ENCODE assay signal across 24 cellular contexts in genomic region chr16:55012793-55013192, GRCh38.
DNase-seq lines count a peak whose midpoint lies in the region; ATAC-seq and TF ChIP-seq lines count a peak whose summit lies in the region.
"Had no signal": no experiment of that assay in that cellular context is flagged by ENCODE, and none has a peak within 500 bp of the region (broad histone marks: within the 10 kb centered on the region; RNA-seq: fewer than 3 reads in every experiment).

No MANE protein-coding gene starts in this region.

- intact Hi-C loops in activated CD4-positive, alpha-beta T cell treated with anti-CD3 and anti-CD28 coated beads for 36 hours (cut with DNase I, micrococcal nuclease): no loop called here

- CTCF ChIA-PET in activated CD4-positive, alpha-beta T cell treated with anti-CD3 and anti-CD28 coated beads, Interleukin-2, amount 10 ng/mL, durations not matched to agents 7 days and 5 days (lab: Charles Lee): no interaction called here
- CTCF ChIA-PET in activated CD4-positive, alpha-beta T cell treated with anti-CD3 and anti-CD28 coated beads for 36 hours (lab: Charles Lee): no interaction called here

- no peak overlapping the region for H3K4me3 ChIP-seq in coronary artery
- H3K4me3 ChIP-seq: A549, GM12878 had no signal

- H3K4me3 Mint-ChIP-seq in activated CD4-positive, alpha-beta T cell treated with anti-CD3 and anti-CD28 coated beads, Interleukin-2, amount 10 ng/mL, durations not matched to agents 7 days and 5 days: no peak overlapping the region
- H3K4me3 Mint-ChIP-seq in activated CD4-positive, alpha-beta T cell treated with anti-CD3 and anti-CD28 coated beads for 36 hours: no peak overlapping the region
- no peak overlapping the region for H3K4me3 Mint-ChIP-seq in osteocyte (ENCODE audit: unreplicated experiment)
- H3K4me3 Mint-ChIP-seq: CD14-positive monocyte; CD4-positive, alpha-beta memory T cell; CD4-positive, CD25-positive, alpha-beta regulatory T cell; CD8-positive, alpha-beta memory T cell had no signal

- POLR2A ChIA-PET in activated CD4-positive, alpha-beta T cell treated with anti-CD3 and anti-CD28 coated beads, Interleukin-2, amount 10 ng/mL, durations not matched to agents 7 days and 5 days (lab: Charles Lee): no interaction called here
- POLR2A ChIA-PET in activated CD4-positive, alpha-beta T cell treated with anti-CD3 and anti-CD28 coated beads for 36 hours (lab: Charles Lee): no interaction called here

- no peak overlapping the region for H3K27ac ChIP-seq in coronary artery
- H3K27ac ChIP-seq: 22Rv1, A549 had no signal

- no peaks in the 10 kb centered on the region for H3K4me1 Mint-ChIP-seq in activated CD4-positive, alpha-beta T cell treated with anti-CD3 and anti-CD28 coated beads, Interleukin-2, amount 10 ng/mL, durations not matched to agents 7 days and 5 days
- no peaks in the 10 kb centered on the region for H3K4me1 Mint-ChIP-seq in activated CD4-positive, alpha-beta T cell treated with anti-CD3 and anti-CD28 coated beads for 36 hours
- H3K4me1 Mint-ChIP-seq in osteocyte (ENCODE audit: unreplicated experiment): no peaks in the 10 kb centered on the region
- H3K4me1 Mint-ChIP-seq: CD4-positive, alpha-beta memory T cell; CD4-positive, CD25-positive, alpha-beta regulatory T cell; CD8-positive, alpha-beta memory T cell had no signal

- no peak for DNase-seq in activated CD4-positive, alpha-beta T cell treated with anti-CD3 and anti-CD28 coated beads, Interleukin-2, amount 10 ng/mL, durations not matched to agents 7 days and 5 days
- DNase-seq in activated CD4-positive, alpha-beta T cell treated with anti-CD3 and anti-CD28 coated beads for 36 hours: no peak
- DNase-seq in coronary artery (ENCODE audit: low spot score) (peak; percentile 29), osteocyte (ENCODE audit: extremely low spot score, unreplicated experiment) (peak; percentile 53), Ammon's horn (ENCODE audit: low spot score) (no peak), SW480 (ENCODE audit: low spot score) (no peak)
- DNase-seq: AML-193; BE2C; C1 segment of cervical spinal cord; CD4-positive, alpha-beta memory T cell; CD4-positive, CD25-positive, alpha-beta regulatory T cell; CD8-positive, alpha-beta memory T cell; COR-L47; DMS 273 treated with DMSO at 0.1 percent for 48 hours; DMS153; DMS53; DMS79; DND-41; EL had no signal

- H3K36me3 Mint-ChIP-seq in activated CD4-positive, alpha-beta T cell treated with anti-CD3 and anti-CD28 coated beads, Interleukin-2, amount 10 ng/mL, durations not matched to agents 7 days and 5 days (ENCODE audit: low read depth): no peaks in the 10 kb centered on the region
- H3K36me3 Mint-ChIP-seq in activated CD4-positive, alpha-beta T cell treated with anti-CD3 and anti-CD28 coated beads for 36 hours (ENCODE audit: low read depth): no peaks in the 10 kb centered on the region
- no peaks in the 10 kb centered on the region for H3K36me3 Mint-ChIP-seq in osteocyte (ENCODE audit: unreplicated experiment)
- H3K36me3 Mint-ChIP-seq: CD14-positive monocyte; CD4-positive, alpha-beta memory T cell; CD4-positive, CD25-positive, alpha-beta regulatory T cell; CD8-positive, alpha-beta memory T cell had no signal

- no peaks in the 10 kb centered on the region for H3K27me3 Mint-ChIP-seq in activated CD4-positive, alpha-beta T cell treated with anti-CD3 and anti-CD28 coated beads, Interleukin-2, amount 10 ng/mL, durations not matched to agents 7 days and 5 days
- no peaks in the 10 kb centered on the region for H3K27me3 Mint-ChIP-seq in activated CD4-positive, alpha-beta T cell treated with anti-CD3 and anti-CD28 coated beads for 36 hours
- no peaks in the 10 kb centered on the region for H3K27me3 Mint-ChIP-seq in osteocyte (ENCODE audit: unreplicated experiment)

- H3K9me3 Mint-ChIP-seq in activated CD4-positive, alpha-beta T cell treated with anti-CD3 and anti-CD28 coated beads, Interleukin-2, amount 10 ng/mL, durations not matched to agents 7 days and 5 days: no peaks in the 10 kb centered on the region
- no peaks in the 10 kb centered on the region for H3K9me3 Mint-ChIP-seq in activated CD4-positive, alpha-beta T cell treated with anti-CD3 and anti-CD28 coated beads for 36 hours (ENCODE audit: low read depth)
- no peaks in the 10 kb centered on the region for H3K9me3 Mint-ChIP-seq in osteocyte (ENCODE audit: unreplicated experiment)
- H3K9me3 Mint-ChIP-seq: CD4-positive, alpha-beta memory T cell had no signal

- peak overlapping the region; percentile 46 for H3K27ac Mint-ChIP-seq in activated CD4-positive, alpha-beta T cell treated with anti-CD3 and anti-CD28 coated beads, Interleukin-2, amount 10 ng/mL, durations not matched to agents 7 days and 5 days
- no peak overlapping the region for H3K27ac Mint-ChIP-seq in activated CD4-positive, alpha-beta T cell treated with anti-CD3 and anti-CD28 coated beads for 36 hours
- no peak overlapping the region for H3K27ac Mint-ChIP-seq in osteocyte (ENCODE audit: unreplicated experiment)
- H3K27ac Mint-ChIP-seq: CD14-positive monocyte; CD4-positive, alpha-beta memory T cell; CD4-positive, CD25-positive, alpha-beta regulatory T cell; CD8-positive, alpha-beta memory T cell had no signal

- TF ChIP-seq CTCF in coronary artery (IDR thresholded peaks at IDR 0.05): no peak
- no peak for TF ChIP-seq CTCF in osteocyte (IDR thresholded peaks at IDR 0.05)

- no peak for ATAC-seq in activated CD4-positive, alpha-beta T cell treated with anti-CD3 and anti-CD28 coated beads for 36 hours
- no peak for ATAC-seq in GM18873 (IDR thresholded peaks at IDR 0.05; ENCODE audit: low FRiP score, unreplicated experiment)
- ATAC-seq: A549, GM12878 had no signal

Comparison
In these comparisons a context has a peak if more than half of its experiments do, and no peak if none do; other contexts are left out.
1. DNase-seq: peak in coronary artery (single experiment) and osteocyte (single experiment); none in activated CD4-positive, alpha-beta T cell treated with anti-CD3 and anti-CD28 coated beads, Interleukin-2, amount 10 ng/mL, durations not matched to agents 7 days and 5 days (single experiment), activated CD4-positive, alpha-beta T cell treated with anti-CD3 and anti-CD28 coated beads for 36 hours (single experiment), Ammon's horn (single experiment) and SW480 (single experiment).